7 cellular contexts compared by ENCODE assay signal in genomic region chr11:66639066-66639813, GRCh38. TPM values are rescaled to one million over a fixed set of nuclear protein-coding genes. Genes with fewer than 3 reads are reported as not detected.
DNase-seq lines count a peak whose midpoint lies in the region; ATAC-seq and TF ChIP-seq lines count a peak whose summit lies in the region.

No MANE protein-coding gene starts in this region.

- TF ChIP-seq CTCF in Loucy (conservative IDR thresholded peaks at IDR 0.05; ENCODE audit: low read length) (0 out of 2 replicates have a peak, but pooled peaks have one; percentile 7), right atrium auricular region (IDR thresholded peaks at IDR 0.05) (no peak), retinal pigment epithelial cell (conservative IDR thresholded peaks at IDR 0.05; ENCODE audit: low read depth, low read length) (peak; percentile 7), GM13977 (IDR thresholded peaks at IDR 0.05; ENCODE audit: extremely low read depth, insufficient read depth, missing control alignments) (no peak)

- no peaks in the 10 kb centered on the region for H3K9me2 ChIP-seq in Loucy (replicated peaks; ENCODE audit: low read depth, low read length)

- peak overlapping the region; percentile 89 for H3K4me3 ChIP-seq in Loucy (ENCODE audit: low read length, poor library complexity, severe bottlenecking)
- peak overlapping the region; percentile 73 to 89 for H3K4me3 ChIP-seq in right atrium auricular region
- H3K4me3 ChIP-seq in retinal pigment epithelial cell (ENCODE audit: low read length) = peak overlapping the region; percentile 97

- in situ Hi-C loops in GM13977 (cut with MboI; ENCODE audit: low pct_unique_long_range_greater_than_20kb, low sequenced_read_pairs, unreplicated experiment) = no loop called here

- peak overlapping the region; percentile 87 for H3K9ac ChIP-seq in Loucy (ENCODE audit: low read depth, low read length, poor library complexity, severe bottlenecking)

- H3K79me2 ChIP-seq in Loucy (ENCODE audit: insufficient read depth, low read length) = peaks cover 96% of the 10 kb centered on the region

- H3K36me3 ChIP-seq in Loucy (ENCODE audit: insufficient read depth, low read length) = peaks cover 53% of the 10 kb centered on the region
- peaks cover 31% of the 10 kb centered on the region for H3K36me3 ChIP-seq in right atrium auricular region

- DNase-seq in EL = peak; percentile 40
- DNase-seq in activated naive CD4-positive, alpha-beta T cell treated with anti-CD3 and anti-CD28 coated beads, Interleukin-2, amount 50 U/mL, for 72 hours (ENCODE audit: low spot score in 2 of 2) = peak in 1 of 2 donors; percentile 18
- DNase-seq in right atrium auricular region (ENCODE audit: low spot score) = no peak
- no peak for DNase-seq in retinal pigment epithelial cell (ENCODE audit: low read depth)
- DNase-seq in GM13977 (ENCODE audit: low spot score) = no peak

- H3K9me3 Mint-ChIP-seq in activated naive CD4-positive, alpha-beta T cell treated with anti-CD3 and anti-CD28 coated beads, Interleukin-2, amount 50 U/mL, for 72 hours = no peaks in the 10 kb centered on the region

- peak overlapping the region; percentile 96 to 100 for H3K27ac Mint-ChIP-seq in activated naive CD4-positive, alpha-beta T cell treated with anti-CD3 and anti-CD28 coated beads, Interleukin-2, amount 50 U/mL, for 72 hours

- peaks cover 47 to 64% of the 10 kb centered on the region in 2 donors for H3K36me3 Mint-ChIP-seq in activated naive CD4-positive, alpha-beta T cell treated with anti-CD3 and anti-CD28 coated beads, Interleukin-2, amount 50 U/mL, for 72 hours

- peak in 1 of 2 donors; percentile 2 for ATAC-seq in activated naive CD4-positive, alpha-beta T cell treated with anti-CD3 and anti-CD28 coated beads, Interleukin-2, amount 50 U/mL, for 72 hours
- no peak for ATAC-seq in HG03045 (IDR thresholded peaks at IDR 0.05; ENCODE audit: unreplicated experiment)

- H4K20me1 ChIP-seq in Loucy (ENCODE audit: insufficient read depth, low read length, poor library complexity, severe bottlenecking) = peaks cover 75% of the 10 kb centered on the region

- peak overlapping the region; percentile 77 for H3K4me2 ChIP-seq in Loucy (ENCODE audit: low read depth, low read length, poor library complexity, severe bottlenecking)

- peak overlapping the region; percentile 88 to 89 for H3K27ac ChIP-seq in right atrium auricular region

- peaks cover 13% of the 10 kb centered on the region for H3F3A ChIP-seq in Loucy (ENCODE audit: low read depth)

- H3K27me3 ChIP-seq in Loucy (ENCODE audit: insufficient read depth, low read length, poor library complexity, severe bottlenecking) (no peaks in the 10 kb centered on the region), right atrium auricular region (no peaks in the 10 kb centered on the region)

- H3K9me3 ChIP-seq in Loucy (ENCODE audit: insufficient read depth, low read depth, low read length) = no peaks in the 10 kb centered on the region
- H3K9me3 ChIP-seq in right atrium auricular region = no peaks in the 10 kb centered on the region

- H2AFZ ChIP-seq in Loucy (ENCODE audit: low read length) = no peak overlapping the region

- H3K4me1 ChIP-seq in Loucy (ENCODE audit: insufficient read depth, low read length, poor library complexity, severe bottlenecking) (peaks cover 52% of the 10 kb centered on the region), right atrium auricular region (peaks cover 5 to 58% of the 10 kb centered on the region in 2 donors)

RNA-seq across cellular contexts. Expression of gene RBM4, which starts 0.7 kb away (rescaled TPM):
- total RNA-seq in activated naive CD4-positive, alpha-beta T cell treated with anti-CD3 and anti-CD28 coated beads, Interleukin-2, amount 50 U/mL, for 72 hours = 100 to 1,000 TPM in 1 of 2 donors, 10 to 100 TPM in 1; 87.0 to 132 TPM
- total RNA-seq in right atrium auricular region = 10 to 100 TPM; 51.4 to 53.8 TPM

RNA-seq across cellular contexts. Expression of gene RBM14, which starts 22.8 kb away (rescaled TPM):
- 100 to 1,000 TPM; 147 to 182 TPM for total RNA-seq in activated naive CD4-positive, alpha-beta T cell treated with anti-CD3 and anti-CD28 coated beads, Interleukin-2, amount 50 U/mL, for 72 hours
- 10 to 100 TPM; 27.5 to 34.3 TPM for total RNA-seq in right atrium auricular region

RNA-seq across cellular contexts. Expression of gene RBM4B, which starts 38.4 kb away (rescaled TPM):
- 10 to 100 TPM; 15.2 to 19.8 TPM for total RNA-seq in activated naive CD4-positive, alpha-beta T cell treated with anti-CD3 and anti-CD28 coated beads, Interleukin-2, amount 50 U/mL, for 72 hours
- 1 to 10 TPM; 9.0 to 9.7 TPM for total RNA-seq in right atrium auricular region

RNA-seq across cellular contexts. Expression of gene CCS, which starts 46.3 kb away (rescaled TPM):
- total RNA-seq in activated naive CD4-positive, alpha-beta T cell treated with anti-CD3 and anti-CD28 coated beads, Interleukin-2, amount 50 U/mL, for 72 hours = 10 to 100 TPM; 23.2 to 33.0 TPM
- total RNA-seq in right atrium auricular region = 10 to 100 TPM; 13.8 to 18.6 TPM

RNA-seq across cellular contexts. Expression of gene CCDC87, which starts 46.4 kb away (rescaled TPM):
- under 1 TPM; 0.19 to 0.50 TPM for total RNA-seq in activated naive CD4-positive, alpha-beta T cell treated with anti-CD3 and anti-CD28 coated beads, Interleukin-2, amount 50 U/mL, for 72 hours
- total RNA-seq in right atrium auricular region = under 1 TPM; 0.26 to 0.86 TPM

Comparison
In these comparisons a context has a peak if more than half of its experiments do, and no peak if none do; other contexts are left out.
1. CTCF ChIP-seq: peak in Loucy (single experiment) and retinal pigment epithelial cell (single experiment); none in right atrium auricular region (0 of 2) and GM13977 (single experiment).
2. RNA of gene RBM14, which starts 22.8 kb away (total RNA-seq): 147 to 182 TPM in activated naive CD4-positive, alpha-beta T cell treated with anti-CD3 and anti-CD28 coated beads, Interleukin-2, amount 50 U/mL, for 72 hours; 27.5 to 34.3 TPM in right atrium auricular region; every median in the first group is over 4 times any median in the second.
3. Peak in every context shown above with its lines, with median percentiles within 50 percentile points of each other: H3K4me3 ChIP-seq.